ENCODE assay signal across 16 cellular contexts in genomic region chr2:106843910-106844250, GRCh38. TPM values are rescaled to one million over a fixed set of nuclear protein-coding genes. Genes with fewer than 3 reads are reported as not detected.
"Had no signal": no experiment of that assay in that cellular context is flagged by ENCODE, and none has a peak within 500 bp of the region (broad histone marks: within the 10 kb centered on the region; RNA-seq: fewer than 3 reads in every experiment).

No MANE protein-coding gene starts in this region.

- H3K27ac ChIP-seq: colonic mucosa, esophagus squamous epithelium, transverse colon had no signal

- H3K27ac Mint-ChIP-seq: activated naive CD8-positive, alpha-beta T cell treated with anti-CD3 and anti-CD28 coated beads for 36 hours; activated T-helper 1 cell treated with anti-CD3 and anti-CD28 coated beads, Interleukin-12 subunit alpha, Interleukin-12 subunit beta, Interleukin-2, Interleukin-4 antibody, amounts not matched to agents 30 ng/mL and 10 ng/mL and 1 ng/mL, durations not matched to agents 14 hours and 24 hours and 36 hours; stimulated activated naive B cell treated with anti-CD40 and anti-IgM and Interleukin-4, amounts not matched to agents 10 μg/mL and 1 μg/mL and 100 μg/mL, for 72 hours had no signal

- H3K4me3 ChIP-seq: colonic mucosa, esophagus squamous epithelium, transverse colon had no signal

- H3K4me3 Mint-ChIP-seq: activated naive CD8-positive, alpha-beta T cell treated with anti-CD3 and anti-CD28 coated beads for 36 hours; activated T-helper 1 cell treated with anti-CD3 and anti-CD28 coated beads, Interleukin-12 subunit alpha, Interleukin-12 subunit beta, Interleukin-2, Interleukin-4 antibody, amounts not matched to agents 30 ng/mL and 10 ng/mL and 1 ng/mL, durations not matched to agents 14 hours and 24 hours and 36 hours; brain; nephron; stimulated activated naive B cell treated with anti-CD40 and anti-IgM and Interleukin-4, amounts not matched to agents 10 μg/mL and 1 μg/mL and 100 μg/mL, for 72 hours had no signal

- H3K36me3 Mint-ChIP-seq: activated naive CD8-positive, alpha-beta T cell treated with anti-CD3 and anti-CD28 coated beads for 36 hours; stimulated activated naive B cell treated with anti-CD40 and anti-IgM and Interleukin-4, amounts not matched to agents 10 μg/mL and 1 μg/mL and 100 μg/mL, for 72 hours had no signal

- H3K9me3 ChIP-seq: colonic mucosa, esophagus squamous epithelium, transverse colon had no signal

- H3K4me1 ChIP-seq: colonic mucosa had no signal

- ATAC-seq: activated CD4-positive, CD25-positive, alpha-beta regulatory T cell treated with anti-CD3 and anti-CD28 coated beads, Interleukin-2, amount 50 U/mL, for 24 hours; stimulated activated naive B cell treated with anti-CD40 and anti-IgM and Interleukin-4, amounts not matched to agents 10 μg/mL and 1 μg/mL and 100 μg/mL, for 72 hours had no signal

- H3K36me3 ChIP-seq: colonic mucosa, esophagus squamous epithelium, transverse colon had no signal

- H3K9me3 Mint-ChIP-seq: activated naive CD8-positive, alpha-beta T cell treated with anti-CD3 and anti-CD28 coated beads for 36 hours; activated T-helper 1 cell treated with anti-CD3 and anti-CD28 coated beads, Interleukin-12 subunit alpha, Interleukin-12 subunit beta, Interleukin-2, Interleukin-4 antibody, amounts not matched to agents 30 ng/mL and 10 ng/mL and 1 ng/mL, durations not matched to agents 14 hours and 24 hours and 36 hours; brain; nephron; stimulated activated naive B cell treated with anti-CD40 and anti-IgM and Interleukin-4, amounts not matched to agents 10 μg/mL and 1 μg/mL and 100 μg/mL, for 72 hours had no signal

- H3K4me1 Mint-ChIP-seq: activated naive CD8-positive, alpha-beta T cell treated with anti-CD3 and anti-CD28 coated beads for 36 hours; stimulated activated naive B cell treated with anti-CD40 and anti-IgM and Interleukin-4, amounts not matched to agents 10 μg/mL and 1 μg/mL and 100 μg/mL, for 72 hours had no signal

- H3K27me3 ChIP-seq: colonic mucosa, esophagus squamous epithelium, transverse colon had no signal

- DNase-seq: activated CD4-positive, alpha-beta T cell treated with anti-CD3 and anti-CD28 coated beads, Interleukin-2, amount 50 U/mL, for 1 hour; activated CD8-positive, alpha-beta memory T cell treated with anti-CD3 and anti-CD28 coated beads for 24 hours; activated naive CD8-positive, alpha-beta T cell treated with anti-CD3 and anti-CD28 coated beads for 36 hours; amygdala; central memory CD4-positive, alpha-beta T cell; colonic mucosa; esophagus squamous epithelium; mesendoderm; occipital lobe; stimulated activated CD4-positive, alpha-beta T cell treated with anti-CD3 and anti-CD28 coated beads, Interleukin-4, amount 100 ng/mL, for 1 hour; stimulated activated naive B cell treated with anti-CD40 and anti-IgM and Interleukin-4, amounts not matched to agents 10 μg/mL and 1 μg/mL and 100 μg/mL, for 72 hours; transverse colon had no signal

- H3K27me3 Mint-ChIP-seq: activated naive CD8-positive, alpha-beta T cell treated with anti-CD3 and anti-CD28 coated beads for 36 hours; brain; stimulated activated naive B cell treated with anti-CD40 and anti-IgM and Interleukin-4, amounts not matched to agents 10 μg/mL and 1 μg/mL and 100 μg/mL, for 72 hours had no signal

RNA-seq across cellular contexts. Expression of gene ST6GAL2, which starts 42.1 kb away (rescaled TPM):
- total RNA-seq: activated naive CD8-positive, alpha-beta T cell treated with anti-CD3 and anti-CD28 coated beads for 36 hours; activated T-helper 1 cell treated with anti-CD3 and anti-CD28 coated beads, Interleukin-12 subunit alpha, Interleukin-12 subunit beta, Interleukin-2, Interleukin-4 antibody, amounts not matched to agents 30 ng/mL and 10 ng/mL and 1 ng/mL, durations not matched to agents 14 hours and 24 hours and 36 hours had no signal
